18 cellular contexts compared by ENCODE assay signal in genomic region chr9:30103647-30104394, GRCh38.
"Had no signal": no experiment of that assay in that cellular context is flagged by ENCODE, and none has a peak within 500 bp of the region (broad histone marks: within the 10 kb centered on the region; RNA-seq: fewer than 3 reads in every experiment).

No MANE protein-coding gene starts in this region.

- H3K4me3 Mint-ChIP-seq: activated naive CD4-positive, alpha-beta T cell treated with anti-CD3 and anti-CD28 coated beads, Interleukin-2, amount 10 ng/mL, durations not matched to agents 7 days and 5 days; activated T-helper 17 cell treated with anti-CD3 and anti-CD28 coated beads, Interleukin-2, amount 50 U/mL, for 72 hours; memory B cell; natural killer cell; stimulated activated memory B cell treated with anti-CD40 and anti-IgM and Interleukin-4, amounts not matched to agents 10 μg/mL and 1 μg/mL and 100 μg/mL, for 72 hours had no signal

- H3K27me3 Mint-ChIP-seq: activated naive CD4-positive, alpha-beta T cell treated with anti-CD3 and anti-CD28 coated beads, Interleukin-2, amount 10 ng/mL, durations not matched to agents 7 days and 5 days; activated T-helper 17 cell treated with anti-CD3 and anti-CD28 coated beads, Interleukin-2, amount 50 U/mL, for 72 hours; memory B cell; stimulated activated memory B cell treated with anti-CD40 and anti-IgM and Interleukin-4, amounts not matched to agents 10 μg/mL and 1 μg/mL and 100 μg/mL, for 72 hours had no signal

- H3K27ac Mint-ChIP-seq: activated naive CD4-positive, alpha-beta T cell treated with anti-CD3 and anti-CD28 coated beads, Interleukin-2, amount 10 ng/mL, durations not matched to agents 7 days and 5 days; activated T-helper 17 cell treated with anti-CD3 and anti-CD28 coated beads, Interleukin-2, amount 50 U/mL, for 72 hours; memory B cell; natural killer cell; stimulated activated memory B cell treated with anti-CD40 and anti-IgM and Interleukin-4, amounts not matched to agents 10 μg/mL and 1 μg/mL and 100 μg/mL, for 72 hours had no signal

- H3K4me1 Mint-ChIP-seq: activated naive CD4-positive, alpha-beta T cell treated with anti-CD3 and anti-CD28 coated beads, Interleukin-2, amount 10 ng/mL, durations not matched to agents 7 days and 5 days; activated T-helper 17 cell treated with anti-CD3 and anti-CD28 coated beads, Interleukin-2, amount 50 U/mL, for 72 hours; memory B cell; natural killer cell; stimulated activated memory B cell treated with anti-CD40 and anti-IgM and Interleukin-4, amounts not matched to agents 10 μg/mL and 1 μg/mL and 100 μg/mL, for 72 hours had no signal

- H3K9me3 ChIP-seq: colonic mucosa, neutrophil, thyroid gland had no signal

- H3K4me1 ChIP-seq: colonic mucosa, thyroid gland had no signal

- DNase-seq: activated CD4-positive, alpha-beta T cell treated with anti-CD3 and anti-CD28 coated beads for 1 hour; activated CD4-positive, alpha-beta T cell treated with anti-CD3 and anti-CD28 coated beads, Interleukin-2, amount 50 U/mL, for 48 hours; activated naive CD4-positive, alpha-beta T cell treated with anti-CD3 and anti-CD28 coated beads, Interleukin-2, amount 10 ng/mL, durations not matched to agents 7 days and 5 days; colonic mucosa; hippocampal formation; kidney glomerular epithelial cell; left ventricle myocardium superior; natural killer cell; posterior cingulate gyrus; retina; stimulated activated CD4-positive, alpha-beta T cell treated with anti-CD3 and anti-CD28 coated beads, Interleukin-2, amount 100 ng/mL, for 48 hours; T-helper 9 cell; thyroid gland had no signal

- H3K36me3 Mint-ChIP-seq: activated naive CD4-positive, alpha-beta T cell treated with anti-CD3 and anti-CD28 coated beads, Interleukin-2, amount 10 ng/mL, durations not matched to agents 7 days and 5 days; memory B cell; stimulated activated memory B cell treated with anti-CD40 and anti-IgM and Interleukin-4, amounts not matched to agents 10 μg/mL and 1 μg/mL and 100 μg/mL, for 72 hours had no signal

- H3K27ac ChIP-seq: colonic mucosa, neutrophil, thyroid gland, VCaP had no signal

- H3K36me3 ChIP-seq: colonic mucosa, neutrophil, thyroid gland had no signal

- H3K4me3 ChIP-seq: colonic mucosa, thyroid gland had no signal

- H3K27me3 ChIP-seq: colonic mucosa, neutrophil, thyroid gland had no signal
